ENCODE assay signal across 17 cellular contexts in the genomic region with DNA sequence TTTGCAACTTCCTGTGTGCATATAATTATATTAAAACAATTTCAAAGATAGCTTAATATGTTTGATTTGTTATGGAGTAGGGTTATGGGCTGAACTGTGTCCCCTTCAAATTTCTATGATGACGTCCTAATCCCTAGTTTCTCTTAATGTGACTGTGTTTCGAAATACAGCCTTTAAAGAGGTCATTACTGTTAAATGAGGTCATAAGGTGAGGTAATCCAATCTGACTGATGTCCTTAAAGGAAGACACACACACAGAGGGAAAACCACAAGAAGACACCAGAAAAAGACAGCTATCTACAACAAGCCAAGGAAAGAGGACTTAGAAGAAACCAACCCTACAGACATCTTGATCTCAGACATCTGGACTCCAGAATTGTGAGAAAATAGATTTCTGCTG.
"Had no signal": no experiment of that assay in that cellular context is flagged by ENCODE, and none has a peak within 500 bp of the region (broad histone marks: within the 10 kb centered on the region; RNA-seq: fewer than 3 reads in every experiment).

No MANE protein-coding gene starts in this region.

- H3K27ac ChIP-seq: coronary artery, gastrocnemius medialis, sigmoid colon, skin epidermis had no signal

- DNase-seq: effector CD4-positive, alpha-beta T cell; endodermal cell; erythroblast; gastrocnemius medialis; glutamatergic neuron; immature natural killer cell; kidney; left colon; left ventricle myocardium superior; naive thymus-derived CD8-positive, alpha-beta T cell; posterior cingulate gyrus; sigmoid colon; stimulated activated CD4-positive, alpha-beta T cell treated with anti-CD3 and anti-CD28 coated beads, Interleukin-12 subunit alpha, Interleukin-12 subunit beta, amount 100 ng/mL, for 4 hours; stimulated activated naive CD4-positive, alpha-beta T cell had no signal

- H3K27me3 Mint-ChIP-seq: naive thymus-derived CD8-positive, alpha-beta T cell had no signal

- H3K4me1 Mint-ChIP-seq: immature natural killer cell; naive thymus-derived CD8-positive, alpha-beta T cell had no signal

- ATAC-seq: gastrocnemius medialis; left colon; left ventricle myocardium superior; naive thymus-derived CD8-positive, alpha-beta T cell had no signal

- H3K4me3 Mint-ChIP-seq: endodermal cell; immature natural killer cell; naive thymus-derived CD8-positive, alpha-beta T cell had no signal

- H3K9me3 Mint-ChIP-seq: endodermal cell had no signal

- H3K9me3 ChIP-seq: gastrocnemius medialis, sigmoid colon had no signal

- H3K27ac Mint-ChIP-seq: endodermal cell, immature natural killer cell had no signal

- H3K27me3 ChIP-seq: gastrocnemius medialis, sigmoid colon had no signal

- H3K36me3 ChIP-seq: gastrocnemius medialis, sigmoid colon had no signal

- H3K4me3 ChIP-seq: coronary artery, gastrocnemius medialis, lung, sigmoid colon, skin epidermis had no signal

- H3K4me1 ChIP-seq: gastrocnemius medialis, sigmoid colon had no signal
